ENCODE assay signal across 8 cellular contexts in the genomic region with DNA sequence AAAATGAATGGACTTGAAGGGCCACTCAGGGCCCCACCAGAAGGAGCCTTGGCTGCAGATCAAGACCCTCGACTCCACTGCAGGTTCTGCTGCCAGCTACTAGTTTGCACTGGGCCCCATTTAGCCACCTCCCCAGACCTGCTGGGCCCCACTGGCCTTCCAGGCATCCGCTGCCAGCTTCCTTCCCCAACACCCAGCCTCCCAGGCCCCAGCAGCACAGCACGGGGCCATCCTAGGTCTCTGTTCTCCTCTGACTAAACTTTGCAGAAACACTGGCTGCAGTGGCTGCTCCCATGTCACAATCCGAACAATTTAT.
DNase-seq lines count a peak whose midpoint lies in the region; ATAC-seq, FAIRE-seq and TF ChIP-seq lines count a peak whose summit lies in the region.

No MANE protein-coding gene starts in this region.

- H2AFZ ChIP-seq in HepG2 (ENCODE audit: low read length): no peak overlapping the region

- intact Hi-C loops in activated T-helper 2 cell treated with anti-CD3 and anti-CD28 coated beads, Interferon-gamma antibody, Interleukin-2, Interleukin-4, amounts not matched to agents 10 μg/mL and 5 μg/mL and 100 μg/mL, durations not matched to agents 14 hours and 24 hours and 36 hours (cut with micrococcal nuclease): loop anchor here (1.0 kb wide), 4 partner anchors 10 to 98 kb away; no protein-coding TSS in a partner anchor
- intact Hi-C loops in HepG2 (cut with micrococcal nuclease; ENCODE audit: unreplicated experiment): no loop called here
- intact Hi-C loops in vagina (cut with DNase I): no loop called here

- 97% methylated on average over 2 of the region's 4 CpGs for WGBS in HepG2 (ENCODE audit: low lambda C conversion rate)

- TF ChIP-seq POLR2A in HepG2 (IDR thresholded peaks at IDR 0.05; ENCODE audit: insufficient read depth in 1 of 2, low read depth in 2 of 2, low read length in 2 of 2) (no peak), vagina (IDR thresholded peaks at IDR 0.05) (no peak)

- POLR2A ChIA-PET in HepG2 (lab: Yijun Ruan, JAX): no interaction called here

- no peaks in the 10 kb centered on the region for H3K9me3 ChIP-seq in HepG2 (ENCODE audit: low read length)
- no peaks in the 10 kb centered on the region for H3K9me3 ChIP-seq in vagina

- H3K27me3 ChIP-seq in HepG2 (ENCODE audit: control insufficient read depth in 1 of 2, insufficient read depth in 2 of 2, low read length in 2 of 2) (no peaks in the 10 kb centered on the region), vagina (no peaks in the 10 kb centered on the region)

- in situ Hi-C loops in HepG2 (cut with HindIII; ENCODE audit: extremely low pct_ligation_motif_present, low pct_unique_long_range_greater_than_20kb): no loop called here

- peak overlapping the region; percentile 95 for H3K27ac Mint-ChIP-seq in activated T-helper 2 cell treated with anti-CD3 and anti-CD28 coated beads, Interferon-gamma antibody, Interleukin-2, Interleukin-4, amounts not matched to agents 10 μg/mL and 5 μg/mL and 100 μg/mL, durations not matched to agents 14 hours and 24 hours and 36 hours

- H3K9ac ChIP-seq in HepG2 (ENCODE audit: insufficient read depth, low read depth, low read length): no peak overlapping the region

- H3K4me1 ChIP-seq in HepG2 (ENCODE audit: insufficient read depth, low read length): peaks cover 28% of the 10 kb centered on the region
- peaks cover 99% of the 10 kb centered on the region for H3K4me1 ChIP-seq in vagina

- no peaks in the 10 kb centered on the region for H3K9me3 Mint-ChIP-seq in activated T-helper 2 cell treated with anti-CD3 and anti-CD28 coated beads, Interferon-gamma antibody, Interleukin-2, Interleukin-4, amounts not matched to agents 10 μg/mL and 5 μg/mL and 100 μg/mL, durations not matched to agents 14 hours and 24 hours and 36 hours

- peak; percentile 61 for DNase-seq in stimulated activated CD4-positive, alpha-beta T cell treated with anti-CD3 and anti-CD28 coated beads, Interleukin-15, amount 100 ng/mL, for 24 hours
- no peak for DNase-seq in stimulated activated CD4-positive, alpha-beta T cell treated with anti-CD3 and anti-CD28 coated beads, Interleukin-12 subunit alpha, Interleukin-12 subunit beta, amount 100 ng/mL, for 4 hours
- no peak for DNase-seq in activated T-helper 2 cell treated with anti-CD3 and anti-CD28 coated beads, Interferon-gamma antibody, Interleukin-2, Interleukin-4, amounts not matched to agents 10 μg/mL and 5 μg/mL and 100 μg/mL, durations not matched to agents 14 hours and 24 hours and 36 hours (ENCODE audit: low spot score)
- DNase-seq in HepG2 (ENCODE audit: low spot score) (no peak), vagina (ENCODE audit: extremely low spot score in 2 of 2) (peak in 1 of 2 donors; percentile 88), T-helper 9 cell (no peak), GM19240 (ENCODE audit: insufficient read length, low spot score) (no peak)

- H3K36me3 ChIP-seq in HepG2 (replicated peaks in 1 of 2; ENCODE audit: control insufficient read depth in 1 of 2, insufficient read depth in 2 of 2, low read length in 2 of 2): no peaks in the 10 kb centered on the region; a peak in 1 of 5 replicates
- no peaks in the 10 kb centered on the region for H3K36me3 ChIP-seq in vagina

- TF ChIP-seq EP300 in HepG2 (IDR thresholded peaks at IDR 0.05; ENCODE audit: low read depth in 2 of 2, low read length in 2 of 2) (no peak), HepG2 (CRISPR knock-in tag; IDR thresholded peaks at IDR 0.05; ENCODE audit: borderline replicate concordance) (no peak)

- no peak for TF ChIP-seq CTCF in HepG2 (CRISPR knock-in tag; IDR thresholded peaks at IDR 0.05)
- no peak for TF ChIP-seq CTCF in vagina (IDR thresholded peaks at IDR 0.05)

- H3K27me3 Mint-ChIP-seq in activated T-helper 2 cell treated with anti-CD3 and anti-CD28 coated beads, Interferon-gamma antibody, Interleukin-2, Interleukin-4, amounts not matched to agents 10 μg/mL and 5 μg/mL and 100 μg/mL, durations not matched to agents 14 hours and 24 hours and 36 hours (ENCODE audit: low read depth): no peaks in the 10 kb centered on the region

- no peak for ATAC-seq in HepG2
- no peak for ATAC-seq in HG03439 (IDR thresholded peaks at IDR 0.05; ENCODE audit: unreplicated experiment)

- H3K36me3 Mint-ChIP-seq in activated T-helper 2 cell treated with anti-CD3 and anti-CD28 coated beads, Interferon-gamma antibody, Interleukin-2, Interleukin-4, amounts not matched to agents 10 μg/mL and 5 μg/mL and 100 μg/mL, durations not matched to agents 14 hours and 24 hours and 36 hours (ENCODE audit: low read depth): peaks cover 21% of the 10 kb centered on the region

- FAIRE-seq in HepG2 (lab: Jason Lieb, UNC): no peak

- peaks cover 28% of the 10 kb centered on the region for H3K79me2 ChIP-seq in HepG2 (ENCODE audit: insufficient read depth, low read length)

- H3K4me3 ChIP-seq in HepG2 (replicated peaks in 1 of 3; ENCODE audit: insufficient read depth in 1 of 3, low read depth in 2 of 3, low read length in 3 of 3): no peak overlapping the region
- no peak overlapping the region for H3K4me3 ChIP-seq in vagina

- H3K27ac ChIP-seq in HepG2 (ENCODE audit: extremely low read length, insufficient read depth, low read length) (no peak overlapping the region), vagina (peak overlapping the region; percentile 56)

- TF ChIP-seq RAD21 in HepG2 (CRISPR knock-in tag; IDR thresholded peaks at IDR 0.05): no peak

- H3K4me1 Mint-ChIP-seq in activated T-helper 2 cell treated with anti-CD3 and anti-CD28 coated beads, Interferon-gamma antibody, Interleukin-2, Interleukin-4, amounts not matched to agents 10 μg/mL and 5 μg/mL and 100 μg/mL, durations not matched to agents 14 hours and 24 hours and 36 hours (ENCODE audit: low read depth): peaks cover 76% of the 10 kb centered on the region

- no peak overlapping the region for H3K4me2 ChIP-seq in HepG2 (ENCODE audit: low read depth, low read length)

- no TSS peak for BruUV-seq in HepG2 (replicated peaks; lab: Mats Ljungman, UMichigan)

- peaks cover 48% of the 10 kb centered on the region for H4K20me1 ChIP-seq in HepG2 (ENCODE audit: insufficient read depth, low read length)

- CTCF ChIA-PET in HepG2 (lab: Yijun Ruan, JAX; ENCODE audit: low intra/inter-chr PET ratio, low total read pairs): no interaction called here

- H3K4me3 Mint-ChIP-seq in activated T-helper 2 cell treated with anti-CD3 and anti-CD28 coated beads, Interferon-gamma antibody, Interleukin-2, Interleukin-4, amounts not matched to agents 10 μg/mL and 5 μg/mL and 100 μg/mL, durations not matched to agents 14 hours and 24 hours and 36 hours (ENCODE audit: low read depth): peak overlapping the region; percentile 55

TF ChIP-seq in HepG2, 621 proteins besides CTCF, POLR2A, EP300 and RAD21:
- TF ChIP-seq ZSCAN9 (CRISPR knock-in tag; IDR thresholded peaks at IDR 0.05; ENCODE audit: borderline replicate concordance) (no peak), HOXA5 (CRISPR knock-in tag; IDR thresholded peaks at IDR 0.05) (no peak), ARNT2 (CRISPR knock-in tag; IDR thresholded peaks at IDR 0.05; ENCODE audit: low read depth) (no peak), ZNF768 (CRISPR knock-in tag; IDR thresholded peaks at IDR 0.05) (peak; percentile 84)
- TF ChIP-seq, protein P1, sequence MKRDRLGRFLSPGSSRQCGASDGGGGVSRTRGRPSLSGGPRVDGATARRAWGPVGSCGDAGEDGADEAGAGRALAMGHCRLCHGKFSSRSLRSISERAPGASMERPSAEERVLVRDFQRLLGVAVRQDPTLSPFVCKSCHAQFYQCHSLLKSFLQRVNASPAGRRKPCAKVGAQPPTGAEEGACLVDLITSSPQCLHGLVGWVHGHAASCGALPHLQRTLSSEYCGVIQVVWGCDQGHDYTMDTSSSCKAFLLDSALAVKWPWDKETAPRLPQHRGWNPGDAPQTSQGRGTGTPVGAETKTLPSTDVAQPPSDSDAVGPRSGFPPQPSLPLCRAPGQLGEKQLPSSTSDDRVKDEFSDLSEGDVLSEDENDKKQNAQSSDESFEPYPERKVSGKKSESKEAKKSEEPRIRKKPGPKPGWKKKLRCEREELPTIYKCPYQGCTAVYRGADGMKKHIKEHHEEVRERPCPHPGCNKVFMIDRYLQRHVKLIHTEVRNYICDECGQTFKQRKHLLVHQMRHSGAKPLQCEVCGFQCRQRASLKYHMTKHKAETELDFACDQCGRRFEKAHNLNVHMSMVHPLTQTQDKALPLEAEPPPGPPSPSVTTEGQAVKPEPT (CRISPR knock-in tag; IDR thresholded peaks at IDR 0.05; ENCODE audit: low read depth): no peak
